ENCODE assay signal across 1 cellular context in the genomic region with DNA sequence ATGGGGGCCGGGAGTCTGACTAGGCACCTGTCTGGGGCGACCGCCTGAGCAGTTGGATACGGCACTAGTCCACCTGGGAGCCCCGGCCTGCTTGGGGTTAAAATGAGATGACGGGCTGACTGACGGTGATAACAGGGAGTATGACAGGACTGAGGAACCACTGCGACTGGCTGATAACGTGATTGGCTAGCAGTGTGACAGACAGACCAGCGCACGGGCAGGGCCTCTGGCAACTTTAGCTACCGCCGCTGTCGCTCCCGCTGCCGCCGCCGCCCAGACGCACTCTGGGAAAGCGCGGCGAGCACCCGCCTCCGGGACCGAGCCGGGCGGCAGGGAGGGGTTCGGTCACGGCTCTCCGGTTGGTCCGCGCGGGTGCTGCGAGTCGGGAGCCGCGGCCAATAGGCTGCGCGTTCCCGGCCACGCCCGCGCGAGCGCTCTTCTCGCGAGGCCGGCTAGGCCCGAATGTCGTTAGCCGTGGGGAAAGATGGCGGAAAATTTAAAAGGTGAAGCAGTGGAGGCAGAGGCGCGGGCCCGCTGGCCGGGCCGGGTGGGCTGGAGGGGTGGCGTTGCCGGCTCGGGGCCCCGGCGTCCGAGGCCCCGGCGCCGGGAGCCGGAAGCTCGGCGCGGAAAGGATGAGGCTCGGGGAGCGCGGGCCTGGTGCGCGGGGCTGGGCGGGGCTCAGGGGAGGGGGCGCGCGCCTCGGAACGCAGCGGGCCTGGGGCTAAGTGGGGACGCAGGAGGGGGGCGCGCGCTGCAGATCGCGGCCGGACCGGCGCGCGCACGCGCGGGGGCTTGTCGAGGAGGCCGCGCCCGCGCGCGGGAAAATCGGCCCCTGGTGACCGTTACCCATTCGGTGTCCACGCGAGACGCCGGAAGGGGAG.
TF ChIP-seq lines count a peak whose summit lies in the region.

A gene with protein sequence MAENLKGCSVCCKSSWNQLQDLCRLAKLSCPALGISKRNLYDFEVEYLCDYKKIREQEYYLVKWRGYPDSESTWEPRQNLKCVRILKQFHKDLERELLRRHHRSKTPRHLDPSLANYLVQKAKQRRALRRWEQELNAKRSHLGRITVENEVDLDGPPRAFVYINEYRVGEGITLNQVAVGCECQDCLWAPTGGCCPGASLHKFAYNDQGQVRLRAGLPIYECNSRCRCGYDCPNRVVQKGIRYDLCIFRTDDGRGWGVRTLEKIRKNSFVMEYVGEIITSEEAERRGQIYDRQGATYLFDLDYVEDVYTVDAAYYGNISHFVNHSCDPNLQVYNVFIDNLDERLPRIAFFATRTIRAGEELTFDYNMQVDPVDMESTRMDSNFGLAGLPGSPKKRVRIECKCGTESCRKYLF (plus strand): TSS at position 434 of the 881 bp plus-strand sequence. CDS start 51 bp downstream, at position 485.

TF ChIP-seq in GM12878, 131 proteins besides CTCF, POLR2A, EP300 and RAD21 (continued from another document and continues in another):
- no peak for TF ChIP-seq TCF7 (IDR thresholded peaks at IDR 0.05; ENCODE audit: borderline replicate concordance)
- peak; percentile 69 for TF ChIP-seq SP1 (IDR thresholded peaks at IDR 0.05; ENCODE audit: low read depth, low read length)
- TF ChIP-seq PML (IDR thresholded peaks at IDR 0.05; ENCODE audit: low read length): no peak
- TF ChIP-seq TARDBP (IDR thresholded peaks at IDR 0.05; ENCODE audit: borderline replicate concordance): no peak
- TF ChIP-seq ZBED1 (IDR thresholded peaks at IDR 0.05; ENCODE audit: borderline replicate concordance): no peak
- TF ChIP-seq, protein P1, sequence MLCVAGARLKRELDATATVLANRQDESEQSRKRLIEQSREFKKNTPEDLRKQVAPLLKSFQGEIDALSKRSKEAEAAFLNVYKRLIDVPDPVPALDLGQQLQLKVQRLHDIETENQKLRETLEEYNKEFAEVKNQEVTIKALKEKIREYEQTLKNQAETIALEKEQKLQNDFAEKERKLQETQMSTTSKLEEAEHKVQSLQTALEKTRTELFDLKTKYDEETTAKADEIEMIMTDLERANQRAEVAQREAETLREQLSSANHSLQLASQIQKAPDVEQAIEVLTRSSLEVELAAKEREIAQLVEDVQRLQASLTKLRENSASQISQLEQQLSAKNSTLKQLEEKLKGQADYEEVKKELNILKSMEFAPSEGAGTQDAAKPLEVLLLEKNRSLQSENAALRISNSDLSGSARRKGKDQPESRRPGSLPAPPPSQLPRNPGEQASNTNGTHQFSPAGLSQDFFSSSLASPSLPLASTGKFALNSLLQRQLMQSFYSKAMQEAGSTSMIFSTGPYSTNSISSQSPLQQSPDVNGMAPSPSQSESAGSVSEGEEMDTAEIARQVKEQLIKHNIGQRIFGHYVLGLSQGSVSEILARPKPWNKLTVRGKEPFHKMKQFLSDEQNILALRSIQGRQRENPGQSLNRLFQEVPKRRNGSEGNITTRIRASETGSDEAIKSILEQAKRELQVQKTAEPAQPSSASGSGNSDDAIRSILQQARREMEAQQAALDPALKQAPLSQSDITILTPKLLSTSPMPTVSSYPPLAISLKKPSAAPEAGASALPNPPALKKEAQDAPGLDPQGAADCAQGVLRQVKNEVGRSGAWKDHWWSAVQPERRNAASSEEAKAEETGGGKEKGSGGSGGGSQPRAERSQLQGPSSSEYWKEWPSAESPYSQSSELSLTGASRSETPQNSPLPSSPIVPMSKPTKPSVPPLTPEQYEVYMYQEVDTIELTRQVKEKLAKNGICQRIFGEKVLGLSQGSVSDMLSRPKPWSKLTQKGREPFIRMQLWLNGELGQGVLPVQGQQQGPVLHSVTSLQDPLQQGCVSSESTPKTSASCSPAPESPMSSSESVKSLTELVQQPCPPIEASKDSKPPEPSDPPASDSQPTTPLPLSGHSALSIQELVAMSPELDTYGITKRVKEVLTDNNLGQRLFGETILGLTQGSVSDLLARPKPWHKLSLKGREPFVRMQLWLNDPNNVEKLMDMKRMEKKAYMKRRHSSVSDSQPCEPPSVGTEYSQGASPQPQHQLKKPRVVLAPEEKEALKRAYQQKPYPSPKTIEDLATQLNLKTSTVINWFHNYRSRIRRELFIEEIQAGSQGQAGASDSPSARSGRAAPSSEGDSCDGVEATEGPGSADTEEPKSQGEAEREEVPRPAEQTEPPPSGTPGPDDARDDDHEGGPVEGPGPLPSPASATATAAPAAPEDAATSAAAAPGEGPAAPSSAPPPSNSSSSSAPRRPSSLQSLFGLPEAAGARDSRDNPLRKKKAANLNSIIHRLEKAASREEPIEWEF (IDR thresholded peaks at IDR 0.05; ENCODE audit: insufficient replicate concordance, low read depth, low read length): no peak
- peak; percentile 97 for TF ChIP-seq SIN3A (IDR thresholded peaks at IDR 0.05; ENCODE audit: low read depth, low read length)
- no peak for TF ChIP-seq SUPT20H (IDR thresholded peaks at IDR 0.05; ENCODE audit: borderline replicate concordance, control insufficient read depth, low read depth, low read length)
- no peak for TF ChIP-seq FOXK2 (IDR thresholded peaks at IDR 0.05)
- TF ChIP-seq, protein P2, sequence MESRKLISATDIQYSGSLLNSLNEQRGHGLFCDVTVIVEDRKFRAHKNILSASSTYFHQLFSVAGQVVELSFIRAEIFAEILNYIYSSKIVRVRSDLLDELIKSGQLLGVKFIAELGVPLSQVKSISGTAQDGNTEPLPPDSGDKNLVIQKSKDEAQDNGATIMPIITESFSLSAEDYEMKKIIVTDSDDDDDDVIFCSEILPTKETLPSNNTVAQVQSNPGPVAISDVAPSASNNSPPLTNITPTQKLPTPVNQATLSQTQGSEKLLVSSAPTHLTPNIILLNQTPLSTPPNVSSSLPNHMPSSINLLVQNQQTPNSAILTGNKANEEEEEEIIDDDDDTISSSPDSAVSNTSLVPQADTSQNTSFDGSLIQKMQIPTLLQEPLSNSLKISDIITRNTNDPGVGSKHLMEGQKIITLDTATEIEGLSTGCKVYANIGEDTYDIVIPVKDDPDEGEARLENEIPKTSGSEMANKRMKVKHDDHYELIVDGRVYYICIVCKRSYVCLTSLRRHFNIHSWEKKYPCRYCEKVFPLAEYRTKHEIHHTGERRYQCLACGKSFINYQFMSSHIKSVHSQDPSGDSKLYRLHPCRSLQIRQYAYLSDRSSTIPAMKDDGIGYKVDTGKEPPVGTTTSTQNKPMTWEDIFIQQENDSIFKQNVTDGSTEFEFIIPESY (IDR thresholded peaks at IDR 0.05): no peak
- no peak for TF ChIP-seq SMARCA5 (IDR thresholded peaks at IDR 0.05)
- TF ChIP-seq, protein P3, sequence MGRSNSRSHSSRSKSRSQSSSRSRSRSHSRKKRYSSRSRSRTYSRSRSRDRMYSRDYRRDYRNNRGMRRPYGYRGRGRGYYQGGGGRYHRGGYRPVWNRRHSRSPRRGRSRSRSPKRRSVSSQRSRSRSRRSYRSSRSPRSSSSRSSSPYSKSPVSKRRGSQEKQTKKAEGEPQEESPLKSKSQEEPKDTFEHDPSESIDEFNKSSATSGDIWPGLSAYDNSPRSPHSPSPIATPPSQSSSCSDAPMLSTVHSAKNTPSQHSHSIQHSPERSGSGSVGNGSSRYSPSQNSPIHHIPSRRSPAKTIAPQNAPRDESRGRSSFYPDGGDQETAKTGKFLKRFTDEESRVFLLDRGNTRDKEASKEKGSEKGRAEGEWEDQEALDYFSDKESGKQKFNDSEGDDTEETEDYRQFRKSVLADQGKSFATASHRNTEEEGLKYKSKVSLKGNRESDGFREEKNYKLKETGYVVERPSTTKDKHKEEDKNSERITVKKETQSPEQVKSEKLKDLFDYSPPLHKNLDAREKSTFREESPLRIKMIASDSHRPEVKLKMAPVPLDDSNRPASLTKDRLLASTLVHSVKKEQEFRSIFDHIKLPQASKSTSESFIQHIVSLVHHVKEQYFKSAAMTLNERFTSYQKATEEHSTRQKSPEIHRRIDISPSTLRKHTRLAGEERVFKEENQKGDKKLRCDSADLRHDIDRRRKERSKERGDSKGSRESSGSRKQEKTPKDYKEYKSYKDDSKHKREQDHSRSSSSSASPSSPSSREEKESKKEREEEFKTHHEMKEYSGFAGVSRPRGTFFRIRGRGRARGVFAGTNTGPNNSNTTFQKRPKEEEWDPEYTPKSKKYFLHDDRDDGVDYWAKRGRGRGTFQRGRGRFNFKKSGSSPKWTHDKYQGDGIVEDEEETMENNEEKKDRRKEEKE (IDR thresholded peaks at IDR 0.05): no peak
- no peak for TF ChIP-seq ZNF24 (IDR thresholded peaks at IDR 0.05)
- no peak for TF ChIP-seq BCL11A (IDR thresholded peaks at IDR 0.05; ENCODE audit: low read depth, low read length)
- no peak for TF ChIP-seq MTA2 (IDR thresholded peaks at IDR 0.05; ENCODE audit: low read depth)
- TF ChIP-seq, protein P4, sequence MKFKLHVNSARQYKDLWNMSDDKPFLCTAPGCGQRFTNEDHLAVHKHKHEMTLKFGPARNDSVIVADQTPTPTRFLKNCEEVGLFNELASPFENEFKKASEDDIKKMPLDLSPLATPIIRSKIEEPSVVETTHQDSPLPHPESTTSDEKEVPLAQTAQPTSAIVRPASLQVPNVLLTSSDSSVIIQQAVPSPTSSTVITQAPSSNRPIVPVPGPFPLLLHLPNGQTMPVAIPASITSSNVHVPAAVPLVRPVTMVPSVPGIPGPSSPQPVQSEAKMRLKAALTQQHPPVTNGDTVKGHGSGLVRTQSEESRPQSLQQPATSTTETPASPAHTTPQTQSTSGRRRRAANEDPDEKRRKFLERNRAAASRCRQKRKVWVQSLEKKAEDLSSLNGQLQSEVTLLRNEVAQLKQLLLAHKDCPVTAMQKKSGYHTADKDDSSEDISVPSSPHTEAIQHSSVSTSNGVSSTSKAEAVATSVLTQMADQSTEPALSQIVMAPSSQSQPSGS (IDR thresholded peaks at IDR 0.05; ENCODE audit: low read length): no peak
- TF ChIP-seq, protein P5, sequence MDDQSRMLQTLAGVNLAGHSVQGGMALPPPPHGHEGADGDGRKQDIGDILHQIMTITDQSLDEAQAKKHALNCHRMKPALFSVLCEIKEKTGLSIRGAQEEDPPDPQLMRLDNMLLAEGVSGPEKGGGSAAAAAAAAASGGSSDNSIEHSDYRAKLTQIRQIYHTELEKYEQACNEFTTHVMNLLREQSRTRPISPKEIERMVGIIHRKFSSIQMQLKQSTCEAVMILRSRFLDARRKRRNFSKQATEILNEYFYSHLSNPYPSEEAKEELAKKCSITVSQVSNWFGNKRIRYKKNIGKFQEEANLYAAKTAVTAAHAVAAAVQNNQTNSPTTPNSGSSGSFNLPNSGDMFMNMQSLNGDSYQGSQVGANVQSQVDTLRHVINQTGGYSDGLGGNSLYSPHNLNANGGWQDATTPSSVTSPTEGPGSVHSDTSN (IDR thresholded peaks at IDR 0.05; ENCODE audit: insufficient replicate concordance, low read depth, low read length): peak; percentile 74
- TF ChIP-seq, protein P6, sequence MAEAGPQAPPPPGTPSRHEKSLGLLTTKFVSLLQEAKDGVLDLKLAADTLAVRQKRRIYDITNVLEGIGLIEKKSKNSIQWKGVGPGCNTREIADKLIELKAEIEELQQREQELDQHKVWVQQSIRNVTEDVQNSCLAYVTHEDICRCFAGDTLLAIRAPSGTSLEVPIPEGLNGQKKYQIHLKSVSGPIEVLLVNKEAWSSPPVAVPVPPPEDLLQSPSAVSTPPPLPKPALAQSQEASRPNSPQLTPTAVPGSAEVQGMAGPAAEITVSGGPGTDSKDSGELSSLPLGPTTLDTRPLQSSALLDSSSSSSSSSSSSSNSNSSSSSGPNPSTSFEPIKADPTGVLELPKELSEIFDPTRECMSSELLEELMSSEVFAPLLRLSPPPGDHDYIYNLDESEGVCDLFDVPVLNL (IDR thresholded peaks at IDR 0.05; ENCODE audit: low read depth, low read length): peak; percentile 95
- TF ChIP-seq POLR2AphosphoS2 (IDR thresholded peaks at IDR 0.05; ENCODE audit: low read depth, low read length): peak; percentile 59; the same call in 1 of the 2 replicates
- TF ChIP-seq IKZF1 (conservative IDR thresholded peaks at IDR 0.05): no peak
- no peak for TF ChIP-seq ATF7 (IDR thresholded peaks at IDR 0.05; ENCODE audit: low read depth)
- TF ChIP-seq PAX5 (IDR thresholded peaks at IDR 0.05; ENCODE audit: borderline replicate concordance, low read depth, low read length): no peak
- TF ChIP-seq DPF2 (IDR thresholded peaks at IDR 0.05): no peak
- 0 out of 2 replicates have a peak, but pooled peaks have one; percentile 61 for TF ChIP-seq POLR2AphosphoS5 (IDR thresholded peaks at IDR 0.05; ENCODE audit: low read length)
- TF ChIP-seq, protein P7, sequence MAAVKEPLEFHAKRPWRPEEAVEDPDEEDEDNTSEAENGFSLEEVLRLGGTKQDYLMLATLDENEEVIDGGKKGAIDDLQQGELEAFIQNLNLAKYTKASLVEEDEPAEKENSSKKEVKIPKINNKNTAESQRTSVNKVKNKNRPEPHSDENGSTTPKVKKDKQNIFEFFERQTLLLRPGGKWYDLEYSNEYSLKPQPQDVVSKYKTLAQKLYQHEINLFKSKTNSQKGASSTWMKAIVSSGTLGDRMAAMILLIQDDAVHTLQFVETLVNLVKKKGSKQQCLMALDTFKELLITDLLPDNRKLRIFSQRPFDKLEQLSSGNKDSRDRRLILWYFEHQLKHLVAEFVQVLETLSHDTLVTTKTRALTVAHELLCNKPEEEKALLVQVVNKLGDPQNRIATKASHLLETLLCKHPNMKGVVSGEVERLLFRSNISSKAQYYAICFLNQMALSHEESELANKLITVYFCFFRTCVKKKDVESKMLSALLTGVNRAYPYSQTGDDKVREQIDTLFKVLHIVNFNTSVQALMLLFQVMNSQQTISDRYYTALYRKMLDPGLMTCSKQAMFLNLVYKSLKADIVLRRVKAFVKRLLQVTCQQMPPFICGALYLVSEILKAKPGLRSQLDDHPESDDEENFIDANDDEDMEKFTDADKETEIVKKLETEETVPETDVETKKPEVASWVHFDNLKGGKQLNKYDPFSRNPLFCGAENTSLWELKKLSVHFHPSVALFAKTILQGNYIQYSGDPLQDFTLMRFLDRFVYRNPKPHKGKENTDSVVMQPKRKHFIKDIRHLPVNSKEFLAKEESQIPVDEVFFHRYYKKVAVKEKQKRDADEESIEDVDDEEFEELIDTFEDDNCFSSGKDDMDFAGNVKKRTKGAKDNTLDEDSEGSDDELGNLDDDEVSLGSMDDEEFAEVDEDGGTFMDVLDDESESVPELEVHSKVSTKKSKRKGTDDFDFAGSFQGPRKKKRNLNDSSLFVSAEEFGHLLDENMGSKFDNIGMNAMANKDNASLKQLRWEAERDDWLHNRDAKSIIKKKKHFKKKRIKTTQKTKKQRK (IDR thresholded peaks at IDR 0.05; ENCODE audit: low read depth, low read length): no peak
- no peak for TF ChIP-seq PAX8 (IDR thresholded peaks at IDR 0.05)
- TF ChIP-seq, protein P8, sequence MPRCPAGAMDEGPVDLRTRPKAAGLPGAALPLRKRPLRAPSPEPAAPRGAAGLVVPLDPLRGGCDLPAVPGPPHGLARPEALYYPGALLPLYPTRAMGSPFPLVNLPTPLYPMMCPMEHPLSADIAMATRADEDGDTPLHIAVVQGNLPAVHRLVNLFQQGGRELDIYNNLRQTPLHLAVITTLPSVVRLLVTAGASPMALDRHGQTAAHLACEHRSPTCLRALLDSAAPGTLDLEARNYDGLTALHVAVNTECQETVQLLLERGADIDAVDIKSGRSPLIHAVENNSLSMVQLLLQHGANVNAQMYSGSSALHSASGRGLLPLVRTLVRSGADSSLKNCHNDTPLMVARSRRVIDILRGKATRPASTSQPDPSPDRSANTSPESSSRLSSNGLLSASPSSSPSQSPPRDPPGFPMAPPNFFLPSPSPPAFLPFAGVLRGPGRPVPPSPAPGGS (IDR thresholded peaks at IDR 0.05; ENCODE audit: borderline replicate concordance, insufficient read depth, low read depth, low read length, poor library complexity, severe bottlenecking): no peak
- TF ChIP-seq RELA (IDR thresholded peaks at IDR 0.05; ENCODE audit: borderline replicate concordance, partially characterized antibody): no peak
